20 cellular contexts compared by ENCODE assay signal in genomic region chr6:85192596-85192995, GRCh38.
"Had no signal": no experiment of that assay in that cellular context is flagged by ENCODE, and none has a peak within 500 bp of the region (broad histone marks: within the 10 kb centered on the region; RNA-seq: fewer than 3 reads in every experiment).

No MANE protein-coding gene starts in this region.

- H3K4me1 ChIP-seq: lower lobe of right lung, parathyroid adenoma, right lobe of liver, testis had no signal

- H2AFZ ChIP-seq: parathyroid adenoma had no signal

- H3K27me3 ChIP-seq: neutrophil, right lobe of liver, testis, tibial artery had no signal

- H3K79me2 ChIP-seq: parathyroid adenoma had no signal

- H3K36me3 ChIP-seq: lower lobe of right lung, neutrophil, right lobe of liver, tibial artery had no signal

- DNase-seq: dorsolateral prefrontal cortex; effector CD4-positive, alpha-beta T cell; hypothalamus; immature natural killer cell; islet precursor cell; kidney glomerular epithelial cell; left ventricle myocardium superior; lower lobe of right lung; naive B cell; right lobe of liver; stimulated activated CD4-positive, alpha-beta T cell treated with anti-CD3 and anti-CD28 coated beads, Interleukin-2, amount 100 ng/mL, for 24 hours; stimulated activated CD4-positive, alpha-beta T cell treated with anti-CD3 and anti-CD28 coated beads, Interleukin-4, amount 100 ng/mL, for 24 hours; stimulated activated naive CD8-positive, alpha-beta T cell treated with anti-CD3 and anti-CD28 coated beads, Interleukin-15, Interleukin-2, amounts not matched to agents 100 U/mL and 50 U/mL, for 24 hours; substantia nigra; testis; tibial artery had no signal

- H3K9ac ChIP-seq: parathyroid adenoma had no signal

- H3K4me3 ChIP-seq: coronary artery, dorsolateral prefrontal cortex, lower lobe of right lung, right lobe of liver, testis, tibial artery had no signal

- ATAC-seq: left ventricle myocardium superior; lower lobe of right lung; natural killer cell treated with Interleukin-12 subunit alpha and Interleukin-12 subunit beta and Interleukin-15 and Interleukin-18, amount 100 ng/mL, for 72 hours; right lobe of liver; stimulated activated naive CD8-positive, alpha-beta T cell treated with anti-CD3 and anti-CD28 coated beads, Interleukin-15, Interleukin-2, amounts not matched to agents 100 U/mL and 50 U/mL, for 24 hours had no signal

- H3K27ac ChIP-seq: coronary artery, dorsolateral prefrontal cortex, lower lobe of right lung, neutrophil, parathyroid adenoma, right lobe of liver, testis had no signal

- H3K9me3 ChIP-seq: neutrophil, right lobe of liver, testis had no signal
